In genomic region chr14:104821971-104822608, GRCh38 we compare ENCODE assay signal across 18 cellular contexts. TPM values are rescaled to one million over a fixed set of nuclear protein-coding genes. Genes with fewer than 3 reads are reported as not detected.
DNase-seq lines count a peak whose midpoint lies in the region; ATAC-seq and TF ChIP-seq lines count a peak whose summit lies in the region.
"Had no signal": no experiment of that assay in that cellular context is flagged by ENCODE, and none has a peak within 500 bp of the region (broad histone marks: within the 10 kb centered on the region; RNA-seq: fewer than 3 reads in every experiment).

No MANE protein-coding gene starts in this region.

- in situ Hi-C loops in IMR-90 (cut with MboI; ENCODE audit: low sequenced_read_pairs) = loop anchor here (5.0 kb wide), 1 partner anchor 55 kb away; no protein-coding TSS in a partner anchor

- H2BK15ac ChIP-seq in IMR-90 (ENCODE audit: low read depth, low read length) = no peak overlapping the region

- dilution Hi-C loops in IMR-90 (cut with HindIII; ENCODE audit: low sequenced_read_pairs, unreplicated experiment) = no loop called here

- no peak overlapping the region for H2AFZ ChIP-seq in IMR-90 (replicated peaks; ENCODE audit: low read length, poor library complexity)
- H2AFZ ChIP-seq: PC-9 had no signal

- 93% methylated on average over 6 of the region's 27 CpGs; no CpG with 5 or more reads in 1 of the 2 experiments for WGBS in IMR-90 (ENCODE audit: extremely low coverage in 2 of 2, insufficient read length in 1 of 2), 2 experiments
- 75 to 88% methylated on average over 8 to 18 of the region's 27 CpGs for WGBS in esophagus squamous epithelium, 2 donors

- no peak overlapping the region for H4K91ac ChIP-seq in IMR-90 (ENCODE audit: insufficient read depth, low read depth, low read length)

- POLR2A ChIA-PET in IMR-90 (lab: Charles Lee; ENCODE audit: unreplicated experiment) = no interaction called here

- H2BK20ac ChIP-seq in IMR-90 (ENCODE audit: low read depth, low read length) = no peak overlapping the region

- H3K9me3 ChIP-seq in IMR-90 (ENCODE audit: control insufficient read depth, insufficient read depth, low read length) (no peaks in the 10 kb centered on the region), esophagus squamous epithelium (no peaks in the 10 kb centered on the region), T-helper 17 cell (ENCODE audit: control insufficient read depth, low read length, poor library complexity, severe bottlenecking) (no peaks in the 10 kb centered on the region)
- H3K9me3 ChIP-seq: SJCRH30 had no signal

- H3K36me3 Mint-ChIP-seq in progenitor cell of endocrine pancreas (ENCODE audit: insufficient read depth) (no peaks in the 10 kb centered on the region), T-helper 17 cell (ENCODE audit: low read depth) (no peaks in the 10 kb centered on the region)

- no peak overlapping the region for H2BK120ac ChIP-seq in IMR-90 (ENCODE audit: low read depth, low read length)

- no peaks in the 10 kb centered on the region for H3K36me3 ChIP-seq in H7 (replicated peaks; ENCODE audit: control insufficient read depth, insufficient read depth, low read length)
- no peaks in the 10 kb centered on the region for H3K36me3 ChIP-seq in IMR-90 (ENCODE audit: control insufficient read depth, insufficient read depth, low read length)
- no peaks in the 10 kb centered on the region for H3K36me3 ChIP-seq in esophagus squamous epithelium
- H3K36me3 ChIP-seq: SJCRH30 had no signal

- H3K4me3 Mint-ChIP-seq in progenitor cell of endocrine pancreas (ENCODE audit: low read depth) (no peak overlapping the region), T-helper 17 cell (no peak overlapping the region)

- peaks cover 8% of the 10 kb centered on the region for H3K9me3 Mint-ChIP-seq in progenitor cell of endocrine pancreas (ENCODE audit: low read depth)

- no peak overlapping the region for H3K4me2 ChIP-seq in IMR-90 (ENCODE audit: low read depth, low read length)
- H3K4me2 ChIP-seq: PC-9 had no signal

- H3K9ac ChIP-seq in IMR-90 (ENCODE audit: low read depth, low read length) = no peak overlapping the region

- no peak overlapping the region for H2BK5ac ChIP-seq in IMR-90 (ENCODE audit: low read depth, low read length, poor library complexity, severe bottlenecking)

- no peak overlapping the region for H3K23ac ChIP-seq in IMR-90 (ENCODE audit: low read depth, low read length)

- H3K4me1 ChIP-seq in IMR-90 (ENCODE audit: control insufficient read depth, insufficient read depth, low read length) = peaks cover 5% of the 10 kb centered on the region; the same call in 1 of the 2 replicates
- peaks cover 17 to 42% (median 22%) of the 10 kb centered on the region in 3 donors for H3K4me1 ChIP-seq in esophagus squamous epithelium

- no peak for TF ChIP-seq RAD21 in IMR-90 (IDR thresholded peaks at IDR 0.05; ENCODE audit: low read length)

- no peak overlapping the region for H3K18ac ChIP-seq in IMR-90 (ENCODE audit: low read depth, low read length)

- no peak for TF ChIP-seq CTCF in IMR-90 (conservative IDR thresholded peaks at IDR 0.05; ENCODE audit: low read depth, low read length)
- TF ChIP-seq CTCF in esophagus squamous epithelium (IDR thresholded peaks at IDR 0.05) = no peak
- no peak for TF ChIP-seq CTCF in progenitor cell of endocrine pancreas (IDR thresholded peaks at IDR 0.05; ENCODE audit: unreplicated experiment)

- peaks cover 8% of the 10 kb centered on the region for H3K4me1 Mint-ChIP-seq in progenitor cell of endocrine pancreas (ENCODE audit: low read depth)
- peaks cover 8% of the 10 kb centered on the region for H3K4me1 Mint-ChIP-seq in T-helper 17 cell

- H3K27me3 ChIP-seq in H7 (ENCODE audit: control insufficient read depth, insufficient read depth, low read length) = peaks cover 5% of the 10 kb centered on the region
- no peaks in the 10 kb centered on the region for H3K27me3 ChIP-seq in IMR-90 (ENCODE audit: control insufficient read depth, insufficient read depth, low read length)
- H3K27me3 ChIP-seq in esophagus squamous epithelium = peaks cover 0 to 6% (median 0%) of the 10 kb centered on the region in 4 donors
- H3K27me3 ChIP-seq: SJCRH30 had no signal

- peak; percentile 28 for DNase-seq in H7
- DNase-seq in IMR-90 = no peak
- no peak for DNase-seq in esophagus squamous epithelium (lab: John Stamatoyannopoulos, UW)
- DNase-seq in posterior vena cava (ENCODE audit: low spot score) = peak; percentile 71
- no peak for DNase-seq in progenitor cell of endocrine pancreas (ENCODE audit: low spot score, unreplicated experiment)
- DNase-seq in T-helper 17 cell = no peak
- DNase-seq in cerebellum (ENCODE audit: low spot score) = no peak
- DNase-seq: ACHN, C1 segment of cervical spinal cord, DMS79 treated with DMSO at 0.1 percent for 48 hours, NCI-H1436, NCI-H1930, NCI-H226, NCI-H524, NCI-H82, SJCRH30 had no signal

- H2AK9ac ChIP-seq in IMR-90 (replicated peaks; ENCODE audit: low read depth, low read length, poor library complexity) = peak overlapping the region; percentile 55

- H4K5ac ChIP-seq in IMR-90 (ENCODE audit: low read depth, low read length) = no peak overlapping the region

- H3K27ac ChIP-seq in IMR-90 (ENCODE audit: insufficient read depth, low read length) (no peak overlapping the region), esophagus squamous epithelium (peak overlapping the region in 3 of 4 donors; percentile 22 to 46 (median 31))
- H3K27ac ChIP-seq: PC-9, SJCRH30 had no signal

- H4K8ac ChIP-seq in IMR-90 (ENCODE audit: low read depth in 2 of 2, low read length in 2 of 2) = no peak overlapping the region

- ATAC-seq in IMR-90 (ENCODE audit: low read depth) (no peak), T-helper 17 cell (no peak)

- TF ChIP-seq POLR2A in IMR-90 (IDR thresholded peaks at IDR 0.05; ENCODE audit: low read depth, low read length) (no peak), esophagus squamous epithelium (IDR thresholded peaks at IDR 0.05) (no peak)

- H4K20me1 ChIP-seq in IMR-90 (ENCODE audit: insufficient read depth, low read length) = no peaks in the 10 kb centered on the region

- no peak overlapping the region for H3K56ac ChIP-seq in IMR-90 (ENCODE audit: extremely low read depth, insufficient read depth, low read length)

- no peaks in the 10 kb centered on the region for H3K9me1 ChIP-seq in IMR-90 (ENCODE audit: insufficient read depth, low read length)

- H3K14ac ChIP-seq in IMR-90 (replicated peaks; ENCODE audit: low read depth, low read length) = no peak overlapping the region

- H2AK5ac ChIP-seq in IMR-90 (ENCODE audit: low read depth, low read length) = no peak overlapping the region

- H3K4me3 ChIP-seq in H7 (ENCODE audit: insufficient read depth, low read depth, low read length) = no peak overlapping the region
- no peak overlapping the region for H3K4me3 ChIP-seq in IMR-90 (ENCODE audit: insufficient read depth, low read depth, low read length)
- no peak overlapping the region for H3K4me3 ChIP-seq in esophagus squamous epithelium
- H3K4me3 ChIP-seq: PC-9, SJCRH30 had no signal

- intact Hi-C loops in IMR-90 (cut with micrococcal nuclease) = no loop called here
- intact Hi-C loops in esophagus squamous epithelium (cut with DNase I) = no loop called here
- intact Hi-C loops in posterior vena cava (cut with DNase I) = loop anchor here (5.0 kb wide), 1 partner anchor 50 kb away; no protein-coding TSS in a partner anchor

- no peak overlapping the region for H3K27ac Mint-ChIP-seq in progenitor cell of endocrine pancreas
- H3K27ac Mint-ChIP-seq in T-helper 17 cell = no peak overlapping the region
- H3K27ac Mint-ChIP-seq: H9 had no signal

- H3K4ac ChIP-seq in IMR-90 (ENCODE audit: low read depth, low read length) = no peak overlapping the region

- peaks cover 24% of the 10 kb centered on the region for H3K27me3 Mint-ChIP-seq in progenitor cell of endocrine pancreas
- peaks cover 1% of the 10 kb centered on the region for H3K27me3 Mint-ChIP-seq in T-helper 17 cell

- H3K79me1 ChIP-seq in IMR-90 (ENCODE audit: low read depth in 1 of 2, low read length in 2 of 2) = peaks cover 0 to 8% of the 10 kb centered on the region in 2 experiments; a peak in 1 of 4 replicates

- no TSS peak for BruUV-seq in IMR-90 (replicated peaks; lab: Mats Ljungman, UMichigan)

- CTCF ChIA-PET in IMR-90 (lab: Yijun Ruan, JAX) = no interaction called here

TF ChIP-seq in IMR-90, 13 proteins besides CTCF, POLR2A, EP300 and RAD21 (continues in another document):
- no peak for TF ChIP-seq MAFK (IDR thresholded peaks at IDR 0.05; ENCODE audit: low read depth, low read length)
- TF ChIP-seq NFE2L2 (IDR thresholded peaks at IDR 0.05; ENCODE audit: low read depth, low read length) = no peak
- TF ChIP-seq SMC3 (IDR thresholded peaks at IDR 0.05; ENCODE audit: low read depth, low read length) = no peak
- no peak for TF ChIP-seq BHLHE40 (IDR thresholded peaks at IDR 0.05; ENCODE audit: low read depth, low read length)

RNA-seq across cellular contexts. Expression of gene ZBTB42, which starts 21.2 kb away (rescaled TPM):
- 9.1 and 9.5 TPM in 2 replicates for total RNA-seq in H7 (2014; rRNA removed; shearing (Covaris generic))
- total RNA-seq in IMR-90 (2012; rRNA removed) = 1.1 and 1.3 TPM in 2 replicates
- 2.3 and 3.6 TPM in 2 replicates for polyA plus RNA-seq in IMR-90 (2012; rRNA removed)
- 1.7 and 3.3 TPM in 2 replicates for polyA plus RNA-seq in IMR-90 (2012; cell fraction: cytosol; rRNA removed)
- polyA plus RNA-seq in IMR-90 (2012; cell fraction: nucleus; rRNA removed; ENCODE audit: low replicate concordance) = 1.2 and 2.1 TPM in 2 replicates
- 10 to 100 TPM in 2 of 4 donors, 1 to 10 TPM in 2; 4.7 to 14.2 (median 8.4) TPM for total RNA-seq in esophagus squamous epithelium
- 1 to 10 TPM; 3.3 to 3.8 TPM for total RNA-seq in posterior vena cava
- 12.3 and 12.6 TPM in 2 replicates for total RNA-seq in progenitor cell of endocrine pancreas
- total RNA-seq in T-helper 17 cell = 1 to 10 TPM; 2.7 to 3.3 TPM
- total RNA-seq in cerebellum = 0.73 TPM

RNA-seq across cellular contexts. Expression of gene AKT1, which starts 26.5 kb away (rescaled TPM):
- 152 and 165 TPM in 2 replicates for total RNA-seq in H7 (2014; rRNA removed; shearing (Covaris generic))
- total RNA-seq in IMR-90 (2012; rRNA removed) (182 and 193 TPM in 2 replicates), esophagus squamous epithelium (10 to 100 TPM; 66.6 to 93.7 (median 71.3) TPM), posterior vena cava (100 to 1,000 TPM; 115 to 143 TPM), progenitor cell of endocrine pancreas (147 and 151 TPM in 2 replicates), T-helper 17 cell (10 to 100 TPM; 72.4 to 77.2 TPM), cerebellum (70.9 TPM)
- 221 and 242 TPM in 2 replicates for polyA plus RNA-seq in IMR-90 (2012; rRNA removed)
- 248 and 535 TPM in 2 replicates for polyA plus RNA-seq in IMR-90 (2012; cell fraction: cytosol; rRNA removed)
- polyA plus RNA-seq in IMR-90 (2012; cell fraction: nucleus; rRNA removed; ENCODE audit: low replicate concordance) = 317 and 551 TPM in 2 replicates

RNA-seq across cellular contexts. Expression of gene CEP170B, which starts 43.0 kb away (rescaled TPM):
- 20.8 and 21.4 TPM in 2 replicates for total RNA-seq in H7 (2014; rRNA removed; shearing (Covaris generic))
- 3.6 and 4.2 TPM in 2 replicates for total RNA-seq in IMR-90 (2012; rRNA removed)
- polyA plus RNA-seq in IMR-90 (2012; rRNA removed) = 13.1 and 17.5 TPM in 2 replicates
- polyA plus RNA-seq in IMR-90 (2012; cell fraction: cytosol; rRNA removed) = 8.0 and 13.1 TPM in 2 replicates
- polyA plus RNA-seq in IMR-90 (2012; cell fraction: nucleus; rRNA removed; ENCODE audit: low replicate concordance) = 67.5 and 145 TPM in 2 replicates
- total RNA-seq in esophagus squamous epithelium = 10 to 100 TPM; 18.2 to 41.0 (median 30.6) TPM
- 10 to 100 TPM; 26.8 to 47.0 TPM for total RNA-seq in posterior vena cava
- total RNA-seq in progenitor cell of endocrine pancreas = 48.9 and 49.3 TPM in 2 replicates
- total RNA-seq in T-helper 17 cell = 1 to 10 TPM; 7.0 to 7.7 TPM
- 13.3 TPM for total RNA-seq in cerebellum

Comparison
In these comparisons a context has a peak if more than half of its experiments do, and no peak if none do; other contexts are left out.
1. DNase-seq: peak in H7 (single experiment) and posterior vena cava (single experiment); none in IMR-90 (single experiment), esophagus squamous epithelium (single experiment), progenitor cell of endocrine pancreas (single experiment), T-helper 17 cell (0 of 3) and cerebellum (single experiment).
2. intact Hi-C loops: an anchor here in posterior vena cava (5.0 kb wide); none called in IMR-90 and esophagus squamous epithelium.